Comparison of ENCODE assay signal across 22 cellular contexts in the genomic region with DNA sequence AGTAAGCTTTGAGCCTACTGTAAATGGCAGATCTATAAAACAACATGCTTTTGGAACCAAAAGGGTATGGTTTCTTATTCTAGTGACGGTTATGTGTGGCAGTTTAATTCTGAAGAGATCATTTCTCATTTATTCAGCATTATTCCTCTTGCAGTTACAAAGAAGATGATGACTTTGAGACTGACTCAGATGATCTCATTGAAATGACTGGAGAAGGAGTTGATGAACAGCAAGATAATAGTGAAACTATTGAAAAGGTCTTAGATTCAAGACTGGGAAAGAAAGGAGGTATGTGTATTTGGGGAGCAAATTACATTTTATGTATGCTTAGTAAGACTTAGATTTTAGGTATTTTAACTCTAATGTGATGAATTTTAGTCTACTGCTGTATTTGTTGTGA. TPM values are rescaled to one million over a fixed set of nuclear protein-coding genes. Genes with fewer than 3 reads are reported as not detected.
A peak's percentile ranks its signal among the peaks of the same experiment; 100 is the strongest.
DNase-seq lines count a peak whose midpoint lies in the region; TF ChIP-seq lines count a peak whose summit lies in the region.
"Had no signal": no experiment of that assay in that cellular context is flagged by ENCODE, and none has a peak within 500 bp of the region (broad histone marks: within the 10 kb centered on the region; RNA-seq: fewer than 3 reads in every experiment).

No MANE protein-coding gene starts in this region.

- H3K4me1 Mint-ChIP-seq in MCF 10A (ENCODE audit: insufficient read depth, unreplicated experiment): no peaks in the 10 kb centered on the region
- peaks cover 52% of the 10 kb centered on the region for H3K4me1 Mint-ChIP-seq in HFFc6 (ENCODE audit: low read depth)
- peaks cover 17% of the 10 kb centered on the region for H3K4me1 Mint-ChIP-seq in activated naive CD8-positive, alpha-beta T cell treated with anti-CD3 and anti-CD28 coated beads for 36 hours

- H3K27me3 ChIP-seq in mammary epithelial cell (ENCODE audit: insufficient read depth, low read length): no peaks in the 10 kb centered on the region
- no peaks in the 10 kb centered on the region for H3K27me3 ChIP-seq in smooth muscle cell (ENCODE audit: low read depth)
- H3K27me3 ChIP-seq: adrenal gland, brain microvascular endothelial cell, uterus had no signal

- H3K27me3 Mint-ChIP-seq in MCF 10A (ENCODE audit: insufficient read depth, unreplicated experiment) (no peaks in the 10 kb centered on the region), HFFc6 (ENCODE audit: insufficient read depth) (no peaks in the 10 kb centered on the region; the same call in 1 of the 2 replicates)
- H3K27me3 Mint-ChIP-seq in activated naive CD8-positive, alpha-beta T cell treated with anti-CD3 and anti-CD28 coated beads for 36 hours: no peaks in the 10 kb centered on the region

- no peak overlapping the region for H3K9ac ChIP-seq in mammary epithelial cell (ENCODE audit: insufficient read depth, low read length)
- no peak overlapping the region for H3K9ac ChIP-seq in smooth muscle cell (ENCODE audit: low read depth)

- BruUV-seq in MCF 10A (replicated peaks; lab: Mats Ljungman, UMichigan) (no TSS peak), mammary epithelial cell (replicated peaks; lab: Mats Ljungman, UMichigan) (no TSS peak)

- H3F3A ChIP-seq in smooth muscle cell (ENCODE audit: low read depth): peaks cover 28% of the 10 kb centered on the region

- POLR2A ChIA-PET in MCF 10A (lab: Yijun Ruan, JAX): interaction anchor here (0.6 to 2.9 kb wide), 6 partner anchors 11 to 141 kb away, joined by 3 to 13 read pairs (median 3); no protein-coding TSS in a partner anchor

- H3K9me3 ChIP-seq in mammary epithelial cell (replicated peaks; ENCODE audit: insufficient read depth, low read length): no peaks in the 10 kb centered on the region
- no peaks in the 10 kb centered on the region for H3K9me3 ChIP-seq in smooth muscle cell (replicated peaks; ENCODE audit: low read depth)
- H3K9me3 ChIP-seq: adrenal gland, uterus had no signal

- H3K79me2 ChIP-seq in mammary epithelial cell (ENCODE audit: insufficient read depth, low read length) (peaks cover 60% of the 10 kb centered on the region), smooth muscle cell (ENCODE audit: low read depth) (peaks cover 86% of the 10 kb centered on the region)

- H3K27ac Mint-ChIP-seq in MCF 10A (ENCODE audit: low read depth, unreplicated experiment) (peak overlapping the region; percentile 29), HFFc6 (peak overlapping the region; percentile 47; the same call in 1 of the 2 replicates)
- peak overlapping the region; percentile 43 for H3K27ac Mint-ChIP-seq in activated naive CD8-positive, alpha-beta T cell treated with anti-CD3 and anti-CD28 coated beads for 36 hours
- H3K27ac Mint-ChIP-seq: CD14-positive monocyte had no signal

- intact Hi-C loops in MCF 10A (cut with micrococcal nuclease) (no loop called here), mammary epithelial cell (cut with micrococcal nuclease) (loop anchor here (5.0 kb wide), 3 partner anchors 41 to 76 kb away; no protein-coding TSS in a partner anchor)

- DNase-seq in MCF 10A (ENCODE audit: unreplicated experiment) (no peak), mammary epithelial cell (no peak), HFFc6 (no peak), smooth muscle cell (lab: John Stamatoyannopoulos, UW; ENCODE audit: unreplicated experiment) (no peak), SIG-M5 treated with dmso at 0.1 percent for 504 hours (lab: John Stamatoyannopoulos, UW; ENCODE audit: unreplicated experiment) (no peak), T1000 (lab: John Stamatoyannopoulos, UW) (no peak)
- DNase-seq in activated naive CD8-positive, alpha-beta T cell treated with anti-CD3 and anti-CD28 coated beads for 36 hours: no peak
- DNase-seq: adrenal gland; brain microvascular endothelial cell; EL; left ventricle myocardium superior; midbrain; natural killer cell; NCI-H1694 treated with DMSO at 0.1 percent for 48 hours; NCI-H2171; NCI-H510A treated with DMSO at 0.1 percent for 48 hours; occipital lobe; PC-3; stimulated activated naive CD8-positive, alpha-beta T cell treated with anti-CD3 and anti-CD28 coated beads, Interleukin-15, Interleukin-2, amounts not matched to agents 100 U/mL and 50 U/mL, for 24 hours; uterus had no signal

- TF ChIP-seq CTCF in MCF 10A (IDR thresholded peaks at IDR 0.05; ENCODE audit: unreplicated experiment) (no peak), mammary epithelial cell (conservative IDR thresholded peaks at IDR 0.05 in 1 of 2, IDR thresholded peaks at IDR 0.05 in 1 of 2; ENCODE audit: extremely low read depth in 1 of 2, insufficient read depth in 1 of 2, low read depth in 1 of 2, low read length in 2 of 2) (no peak), HFFc6 (IDR thresholded peaks at IDR 0.05) (no peak), smooth muscle cell (IDR thresholded peaks at IDR 0.05; ENCODE audit: borderline replicate concordance, insufficient read depth, poor library complexity, severe bottlenecking) (no peak)

- no peaks in the 10 kb centered on the region for H3K4me1 ChIP-seq in mammary epithelial cell (ENCODE audit: insufficient read depth, low read length)
- no peaks in the 10 kb centered on the region for H3K4me1 ChIP-seq in smooth muscle cell (ENCODE audit: low read depth)
- H3K4me1 ChIP-seq: adrenal gland, uterus had no signal

- in situ Hi-C loops in mammary epithelial cell (cut with MboI; ENCODE audit: low sequenced_read_pairs in 2 of 2): no loop called here

- H4K20me1 ChIP-seq in mammary epithelial cell (ENCODE audit: insufficient read depth, low read length): no peaks in the 10 kb centered on the region
- peaks cover 45% of the 10 kb centered on the region for H4K20me1 ChIP-seq in smooth muscle cell (ENCODE audit: low read depth)

- H3K4me2 ChIP-seq in mammary epithelial cell (ENCODE audit: insufficient read depth, low read depth, low read length) (no peak overlapping the region), smooth muscle cell (no peak overlapping the region)

- H3K9me3 Mint-ChIP-seq in MCF 10A (ENCODE audit: unreplicated experiment) (peaks cover 12% of the 10 kb centered on the region), HFFc6 (0 out of 2 replicates have a peak, but pooled peaks cover 5% of the 10 kb centered on the region)
- H3K9me3 Mint-ChIP-seq in activated naive CD8-positive, alpha-beta T cell treated with anti-CD3 and anti-CD28 coated beads for 36 hours: peaks cover 8% of the 10 kb centered on the region
- H3K9me3 Mint-ChIP-seq: natural killer cell had no signal

- H3K27ac ChIP-seq in mammary epithelial cell (ENCODE audit: insufficient read depth, low read depth, low read length) (no peak overlapping the region), smooth muscle cell (ENCODE audit: low read depth) (peak overlapping the region; percentile 50)
- H3K27ac ChIP-seq: adrenal gland, brain microvascular endothelial cell, uterus had no signal

- H2AFZ ChIP-seq in mammary epithelial cell (ENCODE audit: low read depth, low read length) (no peak overlapping the region), smooth muscle cell (ENCODE audit: low read depth) (no peak overlapping the region)

- H3K4me3 Mint-ChIP-seq in MCF 10A (ENCODE audit: unreplicated experiment) (no peak overlapping the region), HFFc6 (no peak overlapping the region)
- H3K4me3 Mint-ChIP-seq in activated naive CD8-positive, alpha-beta T cell treated with anti-CD3 and anti-CD28 coated beads for 36 hours: no peak overlapping the region
- H3K4me3 Mint-ChIP-seq: CD14-positive monocyte, natural killer cell had no signal

- WGBS in mammary epithelial cell (ENCODE audit: low coverage, missing lambda C conversion rate): 88% methylated on average over 1 of the region's 1 CpG
- 97% methylated on average over 1 of the region's 1 CpG for WGBS in smooth muscle cell (ENCODE audit: low lambda C conversion rate)

- dilution Hi-C loops in mammary epithelial cell (cut with HindIII; ENCODE audit: low sequenced_read_pairs): no loop called here

- H3K4me3 ChIP-seq in mammary epithelial cell (replicated peaks in 1 of 3; ENCODE audit: insufficient read depth in 1 of 3, low read depth in 2 of 3, low read length in 3 of 3): no peak overlapping the region
- no peak overlapping the region for H3K4me3 ChIP-seq in smooth muscle cell
- H3K4me3 ChIP-seq: adrenal gland, GM12878, uterus had no signal

- CTCF ChIA-PET in MCF 10A (lab: Yijun Ruan, JAX) (interaction anchor here (0.6 to 1.0 kb wide), 3 partner anchors 10 to 57 kb away, joined by 3 to 5 read pairs (median 4); no protein-coding TSS in a partner anchor), mammary epithelial cell (lab: Charles Lee; ENCODE audit: low non-redundant PET) (no interaction called here)

- peaks cover 72% of the 10 kb centered on the region for H3K36me3 ChIP-seq in mammary epithelial cell (ENCODE audit: insufficient read depth, low read length)
- H3K36me3 ChIP-seq in smooth muscle cell (ENCODE audit: low read depth): peaks cover 67% of the 10 kb centered on the region
- H3K36me3 ChIP-seq: uterus had no signal

- H3K36me3 Mint-ChIP-seq in MCF 10A (ENCODE audit: insufficient read depth, unreplicated experiment) (peaks cover 97% of the 10 kb centered on the region), HFFc6 (ENCODE audit: low read depth) (peaks cover 67% of the 10 kb centered on the region)
- H3K36me3 Mint-ChIP-seq in activated naive CD8-positive, alpha-beta T cell treated with anti-CD3 and anti-CD28 coated beads for 36 hours: peaks cover 60% of the 10 kb centered on the region

RNA-seq across cellular contexts. Expression of a gene that starts 41.5 kb away (rescaled TPM):
- total RNA-seq in MCF 10A (2022) (129 and 148 TPM in 2 replicates), mammary epithelial cell (100 to 1,000 TPM in 1 of 2 donors, 10 to 100 TPM in 1; 65.0 to 103 TPM), smooth muscle cell (99.2 and 132 TPM in 2 replicates)
- polyA plus RNA-seq in mammary epithelial cell (16.9 TPM), smooth muscle cell (64.4 and 81.6 TPM in 2 replicates)
- polyA minus RNA-seq in mammary epithelial cell: 67.0 TPM
- 10 to 100 TPM; 47.5 to 65.3 (median 57.2) TPM for total RNA-seq in HFFc6 (2021; fragmentation: NEBNext Ultra II Directional; extraction: Animal tissue kit (Norgen Biotek cat#: 25700))
- total RNA-seq in activated naive CD8-positive, alpha-beta T cell treated with anti-CD3 and anti-CD28 coated beads for 36 hours: 10 to 100 TPM; 92.8 to 95.7 TPM
